In the genomic region with DNA sequence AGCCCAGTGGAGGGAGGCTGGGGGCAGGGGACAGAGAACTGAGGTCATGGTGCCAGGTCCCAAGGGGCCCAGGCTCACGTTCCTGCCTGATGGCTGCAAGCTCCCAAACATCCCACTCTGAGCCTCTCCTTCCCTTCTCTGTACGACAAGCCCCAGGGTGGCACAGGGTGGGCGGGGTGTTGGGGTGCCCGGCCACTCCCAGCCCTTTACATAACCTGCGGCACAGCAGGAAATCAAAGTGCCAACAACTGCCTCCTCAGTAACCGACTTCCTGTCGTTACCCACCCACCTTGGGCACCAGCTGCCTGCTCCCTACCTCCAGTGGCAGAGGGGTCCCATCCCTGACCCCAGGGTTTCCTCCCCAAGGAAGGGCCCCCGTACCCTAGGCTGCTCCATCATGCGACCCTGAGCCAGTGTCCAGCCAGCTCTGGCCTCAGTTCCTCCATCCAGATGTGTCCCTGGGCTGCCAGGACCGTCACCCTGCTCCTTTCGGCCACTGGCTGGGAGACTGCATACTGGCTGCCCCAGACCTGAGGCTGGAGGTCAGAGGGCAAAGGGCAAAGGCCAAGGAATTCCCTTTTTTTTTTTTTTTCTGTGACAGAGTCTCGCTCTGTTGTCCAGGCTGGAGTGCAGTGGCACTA, we compare ENCODE assay signal across 10 cellular contexts. TPM values are rescaled to one million over a fixed set of nuclear protein-coding genes. Genes with fewer than 3 reads are reported as not detected.
DNase-seq lines count a peak whose midpoint lies in the region; ATAC-seq, FAIRE-seq and TF ChIP-seq lines count a peak whose summit lies in the region.
"Had no signal": no experiment of that assay in that cellular context is flagged by ENCODE, and none has a peak within 500 bp of the region (broad histone marks: within the 10 kb centered on the region; RNA-seq: fewer than 3 reads in every experiment).

No MANE protein-coding gene starts in this region.

- BruUV-seq in K562 (replicated peaks; lab: Mats Ljungman, UMichigan): no TSS peak

- no peak overlapping the region for H2AFZ ChIP-seq in K562 (ENCODE audit: low read depth, low read length)
- no peak overlapping the region for H2AFZ ChIP-seq in neural progenitor cell (replicated peaks)

- TF ChIP-seq RAD21 in A549 (conservative IDR thresholded peaks at IDR 0.05 in 1 of 2, IDR thresholded peaks at IDR 0.05 in 1 of 2) (no peak), K562 (CRISPR knock-in tag; conservative IDR thresholded peaks at IDR 0.05 in 1 of 2, IDR thresholded peaks at IDR 0.05 in 1 of 2) (no peak)

- no peaks in the 10 kb centered on the region for H3K9me3 Mint-ChIP-seq in natural killer cell treated with Interleukin-12 subunit alpha and Interleukin-12 subunit beta and Interleukin-15 and Interleukin-18, amount 100 ng/mL, for 72 hours
- no peaks in the 10 kb centered on the region for H3K9me3 Mint-ChIP-seq in neural progenitor cell

- TF ChIP-seq CTCF in A549 (IDR thresholded peaks at IDR 0.05) (no peak), K562 (IDR thresholded peaks at IDR 0.05 in 2 of 3, conservative IDR thresholded peaks at IDR 0.05 in 1 of 3; ENCODE audit: insufficient read depth in 2 of 3, low read depth in 1 of 3, low read length in 3 of 3) (no peak), neural progenitor cell (IDR thresholded peaks at IDR 0.05) (no peak)

- H3K36me3 ChIP-seq in K562 (ENCODE audit: control insufficient read depth, insufficient read depth, low read length): no peaks in the 10 kb centered on the region
- no peaks in the 10 kb centered on the region for H3K36me3 ChIP-seq in neural progenitor cell

- peaks cover 0 to 4% of the 10 kb centered on the region in 2 donors for H3K27me3 Mint-ChIP-seq in natural killer cell treated with Interleukin-12 subunit alpha and Interleukin-12 subunit beta and Interleukin-15 and Interleukin-18, amount 100 ng/mL, for 72 hours
- H3K27me3 Mint-ChIP-seq in neural progenitor cell (ENCODE audit: insufficient read depth, low read depth): peaks cover 22% of the 10 kb centered on the region

- H3K27me3 ChIP-seq in K562 (ENCODE audit: control insufficient read depth in 2 of 2, insufficient read depth in 2 of 2, low read length in 2 of 2) (peaks cover 0 to 10% of the 10 kb centered on the region in 2 experiments; a peak in 3 of 5 replicates), neural progenitor cell (peaks cover 52% of the 10 kb centered on the region)

- H3K9me3 ChIP-seq in A549 (no peaks in the 10 kb centered on the region), K562 (replicated peaks; ENCODE audit: control insufficient read depth, insufficient read depth, low read depth, low read length) (no peaks in the 10 kb centered on the region), neural progenitor cell (ENCODE audit: low read depth) (no peaks in the 10 kb centered on the region)

- TF ChIP-seq EP300 in A549 (IDR thresholded peaks at IDR 0.05): no peak
- no peak for TF ChIP-seq EP300 in K562 (IDR thresholded peaks at IDR 0.05; ENCODE audit: low read length)

- H3K4me3 ChIP-seq in A549 (no peak overlapping the region), K562 (no peak overlapping the region), neural progenitor cell (no peak overlapping the region)

- peaks cover 55% of the 10 kb centered on the region for H3K4me1 ChIP-seq in A549
- H3K4me1 ChIP-seq in K562 (replicated peaks in 1 of 2; ENCODE audit: control insufficient read depth in 2 of 2, insufficient read depth in 2 of 2, low read length in 2 of 2): peaks cover 0 to 17% of the 10 kb centered on the region in 2 experiments; a peak in 3 of 5 replicates
- no peaks in the 10 kb centered on the region for H3K4me1 ChIP-seq in neural progenitor cell

- H3K4me1 Mint-ChIP-seq in natural killer cell treated with Interleukin-12 subunit alpha and Interleukin-12 subunit beta and Interleukin-15 and Interleukin-18, amount 100 ng/mL, for 72 hours (ENCODE audit: low read depth in 2 of 2): peaks cover 5 to 8% of the 10 kb centered on the region in 2 donors
- H3K4me1 Mint-ChIP-seq in neural progenitor cell: peaks cover 4% of the 10 kb centered on the region

- intact Hi-C loops in K562 (cut with micrococcal nuclease): no loop called here

- FAIRE-seq in A549 (lab: Jason Lieb, UNC) (no peak), K562 (lab: Jason Lieb, UNC) (no peak)
- FAIRE-seq: astrocyte, H1 had no signal

- H3F3A ChIP-seq in neural progenitor cell (ENCODE audit: low read depth): no peaks in the 10 kb centered on the region

- in situ Hi-C loops in K562 (cut with MboI): no loop called here

- H3K79me2 ChIP-seq in K562 (ENCODE audit: control insufficient read depth, insufficient read depth, low read length) (no peaks in the 10 kb centered on the region), neural progenitor cell (ENCODE audit: low read depth) (no peaks in the 10 kb centered on the region)

- H3K4me3 Mint-ChIP-seq in natural killer cell treated with Interleukin-12 subunit alpha and Interleukin-12 subunit beta and Interleukin-15 and Interleukin-18, amount 100 ng/mL, for 72 hours: peak overlapping the region; percentile 30
- no peak overlapping the region for H3K4me3 Mint-ChIP-seq in neural progenitor cell

- CTCF ChIA-PET in A549 (lab: Yijun Ruan, JAX): interaction anchor here (0.9 kb wide), 1 partner anchor 34 kb away, joined by 3 read pairs; no protein-coding TSS in a partner anchor
- CTCF ChIA-PET in K562 (lab: Yijun Ruan, JAX; ENCODE audit: low intra/inter-chr PET ratio): no interaction called here

- no peaks in the 10 kb centered on the region for H3K9me1 ChIP-seq in K562 (ENCODE audit: control insufficient read depth, insufficient read depth, low read length)

- 76% methylated on average over 4 of the region's 12 CpGs for WGBS in A549 (ENCODE audit: missing lambda C conversion rate)
- WGBS in K562 (ENCODE audit: insufficient coverage, low coverage, missing lambda C conversion rate): 43% methylated on average over 8 of the region's 12 CpGs

- no peak for DNase-seq in A549 (ENCODE audit: low read depth in 1 of 2, low spot score in 1 of 2)
- peak in 3 of 5 experiments; percentile 45 to 89 (median 54) for DNase-seq in T-helper 2 cell
- peak in 2 of 4 experiments; percentile 7 to 33 for DNase-seq in K562 (ENCODE audit: extremely low read depth in 1 of 4, low spot score in 3 of 4)
- DNase-seq in natural killer cell treated with Interleukin-12 subunit alpha and Interleukin-12 subunit beta and Interleukin-15 and Interleukin-18, amount 100 ng/mL, for 72 hours (ENCODE audit: low spot score): no peak
- no peak for DNase-seq in neural progenitor cell (ENCODE audit: low spot score)
- DNase-seq in iPS-NIHi7 (ENCODE audit: extremely low spot score): no peak

- H3K9ac ChIP-seq in K562 (ENCODE audit: insufficient read depth in 1 of 2, low read depth in 2 of 2, low read length in 2 of 2) (no peak overlapping the region), neural progenitor cell (no peak overlapping the region)

- no peak for TF ChIP-seq POLR2A in A549 (IDR thresholded peaks at IDR 0.05; ENCODE audit: low read length)
- no peak for TF ChIP-seq POLR2A in K562 (conservative IDR thresholded peaks at IDR 0.05)

- no peaks in the 10 kb centered on the region for H3K36me3 Mint-ChIP-seq in natural killer cell treated with Interleukin-12 subunit alpha and Interleukin-12 subunit beta and Interleukin-15 and Interleukin-18, amount 100 ng/mL, for 72 hours
- H3K36me3 Mint-ChIP-seq in neural progenitor cell: no peaks in the 10 kb centered on the region

- POLR2A ChIA-PET in A549 (lab: Yijun Ruan, JAX) (no interaction called here), K562 (lab: Yijun Ruan, JAX) (interaction anchor here (0.6 kb wide), 1 partner anchor 161 kb away, joined by 3 read pairs; no protein-coding TSS in a partner anchor)

- ATAC-seq in A549: peak in 1 of 2 experiments; percentile 7; a peak in 1 of 6 replicates
- ATAC-seq in K562: no peak
- ATAC-seq in natural killer cell treated with Interleukin-12 subunit alpha and Interleukin-12 subunit beta and Interleukin-15 and Interleukin-18, amount 100 ng/mL, for 72 hours: peak; percentile 41 to 55
- ATAC-seq in GM18909 (IDR thresholded peaks at IDR 0.05; ENCODE audit: poor library complexity, unreplicated experiment): no peak
- no peak for ATAC-seq in GM18498 (IDR thresholded peaks at IDR 0.05; ENCODE audit: unreplicated experiment)

- H3K4me2 ChIP-seq in A549 (peak overlapping the region; percentile 54), K562 (ENCODE audit: insufficient read depth, low read length) (no peak overlapping the region), neural progenitor cell (no peak overlapping the region)

- H3K27ac ChIP-seq in A549 (peak overlapping the region; percentile 85 to 87), K562 (ENCODE audit: extremely low read depth, low read depth, low read length) (no peak overlapping the region), neural progenitor cell (no peak overlapping the region)

- H3K27ac Mint-ChIP-seq in natural killer cell treated with Interleukin-12 subunit alpha and Interleukin-12 subunit beta and Interleukin-15 and Interleukin-18, amount 100 ng/mL, for 72 hours: peak overlapping the region in 1 of 2 donors; percentile 41
- H3K27ac Mint-ChIP-seq in neural progenitor cell: no peak overlapping the region

- peaks cover 4% of the 10 kb centered on the region; the same call in 1 of the 2 replicates for H4K20me1 ChIP-seq in K562 (replicated peaks; ENCODE audit: control insufficient read depth, insufficient read depth, low read length)
- H4K20me1 ChIP-seq in neural progenitor cell (ENCODE audit: low read depth): no peaks in the 10 kb centered on the region

RNA-seq across cellular contexts. Expression of a gene that starts 27.7 kb away (rescaled TPM):
- 2.6 and 4.7 TPM in 2 replicates for polyA plus RNA-seq in A549 (2011; rRNA removed)
- polyA plus RNA-seq in A549 (2012; cell fraction: cytosol; rRNA removed): 8.9 and 14.2 TPM in 2 replicates
- 20.1 and 22.9 TPM in 2 replicates for polyA plus RNA-seq in A549 (2012; cell fraction: nucleus; rRNA removed)
- polyA plus RNA-seq in A549 (2017; fragmentation: RNase III; extraction: RNeasy Plus Mini Kit Qiagen cat#74134 plus additional on column Dnase treatment): 34.6 to 36.4 TPM (median 34.9 TPM) in 3 replicates
- 10.5 and 14.6 TPM in 2 replicates for polyA minus RNA-seq in A549 (2011; rRNA and poly(A)+ RNA removed)
- 66.4 and 156 TPM in 2 replicates for total RNA-seq in K562 (2011; cell fraction: chromatin; rRNA removed; ENCODE audit: low replicate concordance)
- 56.2 and 56.5 TPM in 2 replicates for total RNA-seq in K562 (2011; cell fraction: nucleolus; rRNA removed)
- 46.9 and 54.0 TPM in 2 replicates for total RNA-seq in K562 (2011; cell fraction: nucleoplasm; rRNA removed)
- 14.1 and 15.7 TPM in 2 replicates for total RNA-seq in K562 (2014; rRNA removed)
- 3.0 and 3.7 TPM in 2 replicates for total RNA-seq in K562 (2014; rRNA removed; fragmentation: Illumina TruSeq; extraction: Trizol)
- 6.9 and 8.4 TPM in 2 replicates for total RNA-seq in K562 (2015; rRNA removed; fragmentation: Illumina TruSeq; extraction: Trizol)
- total RNA-seq in K562 (2021): 57.3 and 62.1 TPM in 2 replicates
- 2.0 and 2.9 TPM in 2 replicates for polyA plus RNA-seq in K562 (2011; rRNA removed)
- polyA plus RNA-seq in K562 (2011; cell fraction: cytosol; rRNA removed): 1.8 and 2.6 TPM in 2 replicates
- 13.2 and 19.2 TPM in 2 replicates for polyA plus RNA-seq in K562 (2011; cell fraction: nucleus; rRNA removed)
- 20.3 and 20.4 TPM in 2 replicates for polyA plus RNA-seq in K562 (2012)
- 17.2 and 26.2 TPM in 2 replicates for polyA plus RNA-seq in K562 (2014; fragmentation: Illumina TruSeq; extraction: Trizol)
- under 1 TPM; 0.71 to 0.99 TPM for polyA plus RNA-seq in K562 (2014; fragmentation: Nextera tagmentation; extraction: Ambion mirVana)
- polyA plus RNA-seq in K562 (2014; rRNA removed): 14.1 and 15.9 TPM in 2 replicates
- 4.0 and 4.7 TPM in 2 replicates for polyA minus RNA-seq in K562 (2011; rRNA and poly(A)+ RNA removed)
- polyA minus RNA-seq in K562 (2011; cell fraction: cytosol; rRNA and poly(A)+ RNA removed): 14.5 and 19.9 TPM in 2 replicates
- polyA minus RNA-seq in K562 (2011; cell fraction: nucleus; rRNA and poly(A)+ RNA removed): 16.6 and 19.5 TPM in 2 replicates
- 10 to 100 TPM; 21.4 to 41.7 TPM for total RNA-seq in natural killer cell treated with Interleukin-12 subunit alpha and Interleukin-12 subunit beta and Interleukin-15 and Interleukin-18, amount 100 ng/mL, for 72 hours
- total RNA-seq in neural progenitor cell (ENCODE audit: low replicate concordance): 1.1 and 1.3 TPM in 2 replicates

Comparison
In these comparisons a context has a peak if more than half of its experiments do, and no peak if none do; other contexts are left out.
1. ATAC-seq: peak in natural killer cell treated with Interleukin-12 subunit alpha and Interleukin-12 subunit beta and Interleukin-15 and Interleukin-18, amount 100 ng/mL, for 72 hours (2 of 2); none in K562 (single experiment), GM18909 (single experiment) and GM18498 (single experiment).
2. DNase-seq: peak in T-helper 2 cell (3 of 5); none in A549 (0 of 2), natural killer cell treated with Interleukin-12 subunit alpha and Interleukin-12 subunit beta and Interleukin-15 and Interleukin-18, amount 100 ng/mL, for 72 hours (single experiment), neural progenitor cell (single experiment) and iPS-NIHi7 (single experiment).
3. H3K27ac ChIP-seq: peak in A549 (2 of 2); none in K562 (single experiment) and neural progenitor cell (single experiment).